Comparison of ENCODE assay signal across 19 cellular contexts in genomic region chrX:70175338-70175737, GRCh38. TPM values are rescaled to one million over a fixed set of nuclear protein-coding genes. Genes with fewer than 3 reads are reported as not detected.
DNase-seq lines count a peak whose midpoint lies in the region; ATAC-seq, FAIRE-seq and TF ChIP-seq lines count a peak whose summit lies in the region.
"Had no signal": no experiment of that assay in that cellular context is flagged by ENCODE, and none has a peak within 500 bp of the region (broad histone marks: within the 10 kb centered on the region; RNA-seq: fewer than 3 reads in every experiment).

No MANE protein-coding gene starts in this region.

- H4K5ac ChIP-seq in IMR-90 (ENCODE audit: low read depth, low read length): peak overlapping the region; percentile 41

- H3K9me3 ChIP-seq in IMR-90 (ENCODE audit: control insufficient read depth, insufficient read depth, low read length) (0 out of 2 replicates have a peak, but pooled peaks cover 3% of the 10 kb centered on the region), GM12878 (replicated peaks; ENCODE audit: control insufficient read depth, insufficient read depth, low read length) (no peaks in the 10 kb centered on the region; the same call in 2 of the 3 replicates)

- TF ChIP-seq POLR2A in IMR-90 (IDR thresholded peaks at IDR 0.05; ENCODE audit: low read depth, low read length) (no peak), GM12878 (IDR thresholded peaks at IDR 0.05; ENCODE audit: low read depth, low read length) (no peak)

- H3K9ac ChIP-seq in IMR-90 (ENCODE audit: low read depth, low read length) (no peak overlapping the region), GM12878 (ENCODE audit: control insufficient read depth, insufficient read depth, low read length) (no peak overlapping the region)

- H3K27me3 ChIP-seq in ACC112 (ENCODE audit: insufficient read depth, low read length): no peaks in the 10 kb centered on the region
- no peaks in the 10 kb centered on the region; the same call in 1 of the 2 replicates for H3K27me3 ChIP-seq in IMR-90 (ENCODE audit: control insufficient read depth, insufficient read depth, low read length)
- H3K27me3 ChIP-seq in GM12878 (replicated peaks in 1 of 2; ENCODE audit: control insufficient read depth in 2 of 2, insufficient read depth in 2 of 2, low read length in 1 of 2): no peaks in the 10 kb centered on the region

- peak overlapping the region; percentile 85 for H2AK9ac ChIP-seq in IMR-90 (replicated peaks; ENCODE audit: low read depth, low read length, poor library complexity)

- H3K4me1 ChIP-seq in ACC112 (ENCODE audit: control insufficient read depth, insufficient read depth, low read length, unreplicated experiment): peaks cover 47% of the 10 kb centered on the region
- H3K4me1 ChIP-seq in IMR-90 (ENCODE audit: control insufficient read depth, insufficient read depth, low read length): peaks cover 13% of the 10 kb centered on the region
- peaks cover 18% of the 10 kb centered on the region for H3K4me1 ChIP-seq in GM12878 (ENCODE audit: control insufficient read depth, insufficient read depth, low read length)

- H2BK120ac ChIP-seq in IMR-90 (ENCODE audit: low read depth, low read length): peak overlapping the region; percentile 94

- peak overlapping the region; percentile 70; the same call in 2 of the 3 replicates for H2BK15ac ChIP-seq in IMR-90 (ENCODE audit: low read depth, low read length)

- SMC1A ChIA-PET in GM12878 (lab: Charles Lee; ENCODE audit: uncharacterized antibody, unreplicated experiment): interaction anchor here (1.9 kb wide), 1 partner anchor 8 kb away, joined by 4 read pairs; no protein-coding TSS in a partner anchor

- peak overlapping the region; percentile 90 for H2AK5ac ChIP-seq in IMR-90 (ENCODE audit: low read depth, low read length)

- H3K79me1 ChIP-seq in IMR-90 (ENCODE audit: low read depth in 1 of 2, low read length in 2 of 2): no peaks in the 10 kb centered on the region

- ATAC-seq in GM18858 (IDR thresholded peaks at IDR 0.05; ENCODE audit: unreplicated experiment) (peak; percentile 52), IMR-90 (ENCODE audit: low read depth) (no peak), GM12878 (peak; percentile 29), HG02623 (IDR thresholded peaks at IDR 0.05; ENCODE audit: unreplicated experiment) (no peak)

- CTCF ChIA-PET in IMR-90 (lab: Yijun Ruan, JAX): interaction anchor here (0.6 kb wide), 1 partner anchor 88 kb away, joined by 3 read pairs; no protein-coding TSS in a partner anchor
- CTCF ChIA-PET in GM12878 (lab: Yijun Ruan, JAX): interaction anchor here (1.3 kb wide), 1 partner anchor 22 kb away, joined by 3 read pairs; no protein-coding TSS in a partner anchor

- H2AFZ ChIP-seq in ACC112 (ENCODE audit: low read length, unreplicated experiment): no peak overlapping the region
- H2AFZ ChIP-seq in IMR-90 (replicated peaks; ENCODE audit: low read length, poor library complexity): no peak overlapping the region
- H2AFZ ChIP-seq in GM12878 (ENCODE audit: control insufficient read depth, low read depth, low read length): no peak overlapping the region
- H2AFZ ChIP-seq: PC-9 had no signal

- H4K20me1 ChIP-seq in IMR-90 (ENCODE audit: insufficient read depth, low read length) (no peaks in the 10 kb centered on the region), GM12878 (ENCODE audit: control insufficient read depth, insufficient read depth) (no peaks in the 10 kb centered on the region)

- intact Hi-C loops in IMR-90 (cut with micrococcal nuclease): no loop called here
- intact Hi-C loops in GM12878 (cut with micrococcal nuclease; ENCODE audit: unreplicated experiment): no loop called here

- H4K8ac ChIP-seq in IMR-90 (ENCODE audit: low read depth in 2 of 2, low read length in 2 of 2): peak overlapping the region; percentile 73 to 89; a peak in 3 of 4 replicates

- H3K18ac ChIP-seq in IMR-90 (ENCODE audit: low read depth, low read length): peak overlapping the region; percentile 66; the same call in 1 of the 2 replicates

- no peaks in the 10 kb centered on the region for H3K36me3 ChIP-seq in ACC112 (ENCODE audit: insufficient read depth, low read length)
- no peaks in the 10 kb centered on the region for H3K36me3 ChIP-seq in IMR-90 (ENCODE audit: control insufficient read depth, insufficient read depth, low read length)
- H3K36me3 ChIP-seq in GM12878 (ENCODE audit: control insufficient read depth in 2 of 2, insufficient read depth in 2 of 2, low read length in 1 of 2): no peaks in the 10 kb centered on the region

- H3K27ac ChIP-seq in ACC112 (ENCODE audit: low read depth, low read length): peak overlapping the region; percentile 96
- H3K27ac ChIP-seq in IMR-90 (ENCODE audit: insufficient read depth, low read length): peak overlapping the region; percentile 83; the same call in 1 of the 2 replicates
- peak overlapping the region; percentile 18; the same call in 1 of the 2 replicates for H3K27ac ChIP-seq in GM12878 (ENCODE audit: control insufficient read depth, insufficient read depth)
- H3K27ac ChIP-seq: PC-9, RWPE1 had no signal

- dilution Hi-C loops in IMR-90 (cut with HindIII; ENCODE audit: low sequenced_read_pairs, unreplicated experiment): no loop called here

- H3K56ac ChIP-seq in IMR-90 (ENCODE audit: extremely low read depth, insufficient read depth, low read length): no peak overlapping the region

- in situ Hi-C loops in IMR-90 (cut with MboI; ENCODE audit: low sequenced_read_pairs) (no loop called here), GM12878 (cut with MboI) (no loop called here)

- H3K4me3 ChIP-seq in ACC112 (ENCODE audit: low read depth, low read length) (no peak overlapping the region), IMR-90 (ENCODE audit: insufficient read depth, low read depth, low read length) (no peak overlapping the region), GM12878 (no peak overlapping the region)
- H3K4me3 ChIP-seq: PC-9 had no signal

- RAD21 ChIA-PET in GM12878 (lab: Charles Lee; ENCODE audit: unreplicated experiment): no interaction called here

- POLR2A ChIA-PET in IMR-90 (lab: Charles Lee; ENCODE audit: unreplicated experiment): interaction anchor here (0.5 kb wide), 1 partner anchor 362 kb away, joined by 8 read pairs; no protein-coding TSS in a partner anchor
- POLR2A ChIA-PET in GM12878 (lab: Charles Lee): no interaction called here

- 0 out of 2 replicates have a peak overlapping the region, but pooled peaks have one; percentile 58 for H3K23ac ChIP-seq in IMR-90 (ENCODE audit: low read depth, low read length)

- H3K4me2 ChIP-seq in IMR-90 (ENCODE audit: low read depth, low read length): no peak overlapping the region
- H3K4me2 ChIP-seq in GM12878 (ENCODE audit: control insufficient read depth, insufficient read depth): no peak overlapping the region
- H3K4me2 ChIP-seq: PC-9 had no signal

- peak overlapping the region; percentile 98 for H3K4ac ChIP-seq in IMR-90 (ENCODE audit: low read depth, low read length)

- no peak for FAIRE-seq in GM12878 (lab: Jason Lieb, UNC)

- no peaks in the 10 kb centered on the region for H3K79me2 ChIP-seq in ACC112 (ENCODE audit: control insufficient read depth, insufficient read depth, low read length, unreplicated experiment)
- H3K79me2 ChIP-seq in GM12878 (ENCODE audit: control insufficient read depth, insufficient read depth, low read length): no peaks in the 10 kb centered on the region

- H3K14ac ChIP-seq in IMR-90 (replicated peaks; ENCODE audit: low read depth, low read length): peak overlapping the region; percentile 77; the same call in 1 of the 2 replicates

- TF ChIP-seq EP300 in GM12878 (IDR thresholded peaks at IDR 0.05; ENCODE audit: borderline replicate concordance in 1 of 2, control insufficient read depth in 1 of 2, low read depth in 2 of 2, low read length in 2 of 2): no peak

- 0 out of 2 replicates have a peak, but pooled peaks cover 7% of the 10 kb centered on the region for H3K9me1 ChIP-seq in IMR-90 (ENCODE audit: insufficient read depth, low read length)

- TF ChIP-seq CTCF in IMR-90 (conservative IDR thresholded peaks at IDR 0.05; ENCODE audit: low read depth, low read length) (no peak), GM12878 (IDR thresholded peaks at IDR 0.05 in 2 of 3, conservative IDR thresholded peaks at IDR 0.05 in 1 of 3; ENCODE audit: control insufficient read depth in 2 of 3, extremely low read depth in 1 of 3, insufficient read depth in 1 of 3, low read depth in 3 of 3, low read length in 3 of 3) (no peak)

- peak overlapping the region; percentile 83 for H2BK20ac ChIP-seq in IMR-90 (ENCODE audit: low read depth, low read length)

- no TSS peak for BruUV-seq in IMR-90 (replicated peaks; lab: Mats Ljungman, UMichigan)
- BruUV-seq in GM12878 (replicated peaks; lab: Mats Ljungman, UMichigan): no TSS peak

- peak overlapping the region; percentile 92 for H2BK5ac ChIP-seq in IMR-90 (ENCODE audit: low read depth, low read length, poor library complexity, severe bottlenecking)

- peak overlapping the region; percentile 90 for H4K91ac ChIP-seq in IMR-90 (ENCODE audit: insufficient read depth, low read depth, low read length)

- WGBS in IMR-90 (ENCODE audit: extremely low coverage in 2 of 2, insufficient read length in 1 of 2), 2 experiments: no CpG with 5 or more reads among the region's 7 CpGs
- 19% methylated on average over 7 of the region's 7 CpGs for WGBS in GM12878 (ENCODE audit: insufficient coverage, insufficient replicate concordance, low lambda C conversion rate, missing lambda C conversion rate)

- no peak for TF ChIP-seq RAD21 in IMR-90 (IDR thresholded peaks at IDR 0.05; ENCODE audit: low read length)
- no peak for TF ChIP-seq RAD21 in GM12878 (IDR thresholded peaks at IDR 0.05; ENCODE audit: insufficient read depth, low read depth, low read length)

- no peak for DNase-seq in IMR-90
- peak; percentile 20 for DNase-seq in GM12878 (ENCODE audit: low read depth, low spot score)
- DNase-seq in NCI-H1417 treated with DMSO at 0.1 percent for 48 hours (lab: John Stamatoyannopoulos, UW): no peak
- DNase-seq in NCI-H1105 (lab: John Stamatoyannopoulos, UW): no peak
- DNase-seq: GF-D8, KBM-7, MV-4-11, NCI-H1436, NCI-H1930, NCI-H226, NCI-H524 treated with DMSO at 0.1 percent for 48 hours, PC-9, SIG-M5 had no signal

RNA-seq across cellular contexts. Expression of gene DGAT2L6, which starts 1.9 kb away (rescaled TPM):
- not detected in 2 replicates for total RNA-seq in IMR-90 (2012; rRNA removed)
- polyA plus RNA-seq in IMR-90 (2012; rRNA removed): not detected in 2 replicates
- polyA plus RNA-seq in IMR-90 (2012; cell fraction: cytosol; rRNA removed): not detected in 2 replicates
- not detected in 2 replicates for polyA plus RNA-seq in IMR-90 (2012; cell fraction: nucleus; rRNA removed; ENCODE audit: low replicate concordance)
- not detected in 2 replicates for total RNA-seq in GM12878 (2013; cell fraction: nucleolus; rRNA removed)
- total RNA-seq in GM12878 (2014; rRNA removed): 0.34 and 0.49 TPM in 2 replicates
- total RNA-seq in GM12878 (2014; rRNA removed; fragmentation: Illumina TruSeq; extraction: Trizol): 0.23 and 0.31 TPM in 2 replicates
- 0.16 TPM in 1 of 2 replicates, not detected in the other for total RNA-seq in GM12878 (2021)
- polyA plus RNA-seq in GM12878 (2011; ENCODE audit: low read depth): not detected
- 0.58 and 1.2 TPM in 2 replicates for polyA plus RNA-seq in GM12878 (2011; rRNA removed)
- polyA plus RNA-seq in GM12878 (2011; cell fraction: cytosol; rRNA removed): 0.52 and 0.77 TPM in 2 replicates
- polyA plus RNA-seq in GM12878 (2011; cell fraction: nucleus; rRNA removed): 0.59 and 0.76 TPM in 2 replicates
- polyA plus RNA-seq in GM12878 (2012): 0.08 TPM in 1 of 2 replicates, not detected in the other
- 0.43 and 0.68 TPM in 2 replicates for polyA plus RNA-seq in GM12878 (2014; fragmentation: Illumina TruSeq; extraction: Trizol)
- polyA plus RNA-seq in GM12878 (2014; fragmentation: Nextera tagmentation; extraction: Ambion mirVana): under 1 TPM; 0.11 to 0.23 TPM
- polyA plus RNA-seq in GM12878 (2014; rRNA removed): 0.08 and 0.43 TPM in 2 replicates
- not detected for polyA plus RNA-seq in GM12878 (2016; fragmentation: Nextera tagmentation; extraction: Ambion mirVana)
- polyA minus RNA-seq in GM12878 (2011; rRNA and poly(A)+ RNA removed): 0.10 and 0.22 TPM in 2 replicates
- not detected in 2 replicates for polyA minus RNA-seq in GM12878 (2011; cell fraction: cytosol; rRNA and poly(A)+ RNA removed)
- polyA minus RNA-seq in GM12878 (2011; cell fraction: nucleus; rRNA and poly(A)+ RNA removed): 0.12 TPM in 1 of 2 replicates, not detected in the other
- total RNA-seq: A673; PC-9; T-helper 1 cell treated with Interleukin-12 subunit alpha and Interleukin-12 subunit beta and Interleukin-4 antibody, amounts not matched to agents 30 ng/mL and 1 ng/mL, for 36 hours had no signal

RNA-seq across cellular contexts. Expression of gene IGBP1, which starts 42.1 kb away (rescaled TPM):
- total RNA-seq in IMR-90 (2012; rRNA removed) (75.3 and 87.1 TPM in 2 replicates), GM12878 (2014; rRNA removed) (52.4 and 58.4 TPM in 2 replicates), GM12878 (2014; rRNA removed; fragmentation: Illumina TruSeq; extraction: Trizol) (59.1 and 62.0 TPM in 2 replicates), GM12878 (2021) (54.9 and 55.2 TPM in 2 replicates)
- polyA plus RNA-seq in IMR-90 (2012; rRNA removed) (48.2 and 51.8 TPM in 2 replicates), GM12878 (2011; rRNA removed) (120 and 140 TPM in 2 replicates), GM12878 (2014; fragmentation: Illumina TruSeq; extraction: Trizol) (76.5 and 100 TPM in 2 replicates), GM12878 (2014; fragmentation: Nextera tagmentation; extraction: Ambion mirVana) (10 to 100 TPM; 75.8 to 99.3 TPM), GM12878 (2014; rRNA removed) (49.6 and 55.3 TPM in 2 replicates), GM12878 (2016; fragmentation: Nextera tagmentation; extraction: Ambion mirVana) (10 to 100 TPM; 29.7 to 31.9 TPM)
- 17.9 and 28.5 TPM in 2 replicates for polyA plus RNA-seq in IMR-90 (2012; cell fraction: cytosol; rRNA removed)
- 7.0 and 26.5 TPM in 2 replicates for polyA plus RNA-seq in IMR-90 (2012; cell fraction: nucleus; rRNA removed; ENCODE audit: low replicate concordance)
- total RNA-seq in GM12878 (2013; cell fraction: nucleolus; rRNA removed): 12.2 and 14.4 TPM in 2 replicates
- 59.6 TPM for polyA plus RNA-seq in GM12878 (2011; ENCODE audit: low read depth)
- 87.1 and 87.2 TPM in 2 replicates for polyA plus RNA-seq in GM12878 (2011; cell fraction: cytosol; rRNA removed)
- polyA plus RNA-seq in GM12878 (2011; cell fraction: nucleus; rRNA removed): 34.4 and 39.8 TPM in 2 replicates
- polyA plus RNA-seq in GM12878 (2012): 74.2 and 92.2 TPM in 2 replicates
- polyA minus RNA-seq in GM12878 (2011; rRNA and poly(A)+ RNA removed): 73.7 and 83.8 TPM in 2 replicates
- polyA minus RNA-seq in GM12878 (2011; cell fraction: cytosol; rRNA and poly(A)+ RNA removed): 18.7 and 23.4 TPM in 2 replicates
- 7.6 and 9.4 TPM in 2 replicates for polyA minus RNA-seq in GM12878 (2011; cell fraction: nucleus; rRNA and poly(A)+ RNA removed)

RNA-seq across cellular contexts. Expression of gene AWAT1, which starts 59.1 kb away (rescaled TPM):
- total RNA-seq in IMR-90 (2012; rRNA removed) (not detected in 2 replicates), GM12878 (2014; rRNA removed) (not detected in 2 replicates), GM12878 (2014; rRNA removed; fragmentation: Illumina TruSeq; extraction: Trizol) (not detected in 2 replicates), GM12878 (2021) (not detected in 2 replicates)
- polyA plus RNA-seq in IMR-90 (2012; rRNA removed) (not detected in 2 replicates), GM12878 (2011; rRNA removed) (not detected in 2 replicates), GM12878 (2014; fragmentation: Illumina TruSeq; extraction: Trizol) (not detected in 2 replicates), GM12878 (2014; fragmentation: Nextera tagmentation; extraction: Ambion mirVana) (not detected), GM12878 (2014; rRNA removed) (not detected in 2 replicates), GM12878 (2016; fragmentation: Nextera tagmentation; extraction: Ambion mirVana) (not detected)
- polyA plus RNA-seq in IMR-90 (2012; cell fraction: cytosol; rRNA removed): not detected in 2 replicates
- not detected in 2 replicates for polyA plus RNA-seq in IMR-90 (2012; cell fraction: nucleus; rRNA removed; ENCODE audit: low replicate concordance)
- not detected in 2 replicates for total RNA-seq in GM12878 (2013; cell fraction: nucleolus; rRNA removed)
- polyA plus RNA-seq in GM12878 (2011; ENCODE audit: low read depth): not detected
- not detected in 2 replicates for polyA plus RNA-seq in GM12878 (2011; cell fraction: cytosol; rRNA removed)
- not detected in 2 replicates for polyA plus RNA-seq in GM12878 (2011; cell fraction: nucleus; rRNA removed)
- not detected in 2 replicates for polyA plus RNA-seq in GM12878 (2012)
- polyA minus RNA-seq in GM12878 (2011; rRNA and poly(A)+ RNA removed): not detected in 2 replicates
- not detected in 2 replicates for polyA minus RNA-seq in GM12878 (2011; cell fraction: cytosol; rRNA and poly(A)+ RNA removed)
- not detected in 2 replicates for polyA minus RNA-seq in GM12878 (2011; cell fraction: nucleus; rRNA and poly(A)+ RNA removed)
- total RNA-seq: A673; PC-9; T-helper 1 cell treated with Interleukin-12 subunit alpha and Interleukin-12 subunit beta and Interleukin-4 antibody, amounts not matched to agents 30 ng/mL and 1 ng/mL, for 36 hours had no signal

Comparison
In these comparisons a context has a peak if more than half of its experiments do, and no peak if none do; other contexts are left out.
1. H3K27ac ChIP-seq: peak in every context shown above with its lines; median percentile 96 in ACC112; 83 in IMR-90; 18 in GM12878.
2. ATAC-seq: peak in GM18858 (single experiment) and GM12878 (single experiment); none in IMR-90 (single experiment) and HG02623 (single experiment).